Comparison of ENCODE assay signal across 14 cellular contexts in genomic region chr1:167500283-167500860, GRCh38. TPM values are rescaled to one million over a fixed set of nuclear protein-coding genes. Genes with fewer than 3 reads are reported as not detected.
DNase-seq lines count a peak whose midpoint lies in the region; ATAC-seq, FAIRE-seq and TF ChIP-seq lines count a peak whose summit lies in the region.
"Had no signal": no experiment of that assay in that cellular context is flagged by ENCODE, and none has a peak within 500 bp of the region (broad histone marks: within the 10 kb centered on the region; RNA-seq: fewer than 3 reads in every experiment).

No MANE protein-coding gene starts in this region.

- peaks cover 78 to 100% (median 98%) of the 10 kb centered on the region in 7 donors for H3K4me1 Mint-ChIP-seq in naive thymus-derived CD4-positive, alpha-beta T cell

- no peaks in the 10 kb centered on the region for H3K9me2 ChIP-seq in DOHH2 (replicated peaks; ENCODE audit: control insufficient read depth, low read length)
- H3K9me2 ChIP-seq in SU-DHL-6 (replicated peaks; ENCODE audit: insufficient read depth, low read length): no peaks in the 10 kb centered on the region

- peak overlapping the region; percentile 58 for H2AFZ ChIP-seq in SU-DHL-6 (ENCODE audit: low read depth, low read length, severe bottlenecking)

- CTCF ChIA-PET in naive thymus-derived CD4-positive, alpha-beta T cell (lab: Charles Lee): interaction anchor here (0.6 to 1.9 kb wide), 10 partner anchors 8 to 59 kb away, joined by 3 to 8 read pairs (median 4); partner anchors contain the start of gene CD247

- H3K79me2 ChIP-seq in DOHH2 (ENCODE audit: control insufficient read depth, low read length) (no peaks in the 10 kb centered on the region), SU-DHL-6 (ENCODE audit: insufficient read depth, low read length) (no peaks in the 10 kb centered on the region)

- TF ChIP-seq CTCF in DOHH2 (IDR thresholded peaks at IDR 0.05; ENCODE audit: low read depth, low read length, poor library complexity, severe bottlenecking) (no peak), SU-DHL-6 (IDR thresholded peaks at IDR 0.05; ENCODE audit: insufficient read depth, low read length, poor library complexity, severe bottlenecking) (no peak)

- peak; percentile 35 for ATAC-seq in naive thymus-derived CD4-positive, alpha-beta T cell
- ATAC-seq in HG02852 (IDR thresholded peaks at IDR 0.05; ENCODE audit: unreplicated experiment) (no peak), HG02763 (IDR thresholded peaks at IDR 0.05; ENCODE audit: unreplicated experiment) (no peak)
- ATAC-seq: K562 had no signal

- intact Hi-C loops in naive thymus-derived CD4-positive, alpha-beta T cell (cut with micrococcal nuclease): loop anchor here in 1 of 2 donors (1.0 kb wide), 1 partner anchor 10 kb away; no protein-coding TSS in a partner anchor

- H3K4me1 ChIP-seq in DOHH2 (ENCODE audit: control insufficient read depth, low read length): peaks cover 47% of the 10 kb centered on the region
- H3K4me1 ChIP-seq in naive thymus-derived CD4-positive, alpha-beta T cell (ENCODE audit: control insufficient read depth in 2 of 2, insufficient read depth in 2 of 2, low read length in 2 of 2): peaks cover 48 to 96% of the 10 kb centered on the region in 2 donors

- peak overlapping the region; percentile 50 for H3K4me3 ChIP-seq in DOHH2 (ENCODE audit: low read length)
- H3K4me3 ChIP-seq in SU-DHL-6 (ENCODE audit: insufficient read depth, low read length, poor library complexity, severe bottlenecking): peak overlapping the region; percentile 6
- no peak overlapping the region for H3K4me3 ChIP-seq in naive thymus-derived CD4-positive, alpha-beta T cell (ENCODE audit: low read length)
- H3K4me3 ChIP-seq: K562 had no signal

- FAIRE-seq in GM19239 (lab: Jason Lieb, UNC) (peak; percentile 85), urothelium cell line (lab: Jason Lieb, UNC) (no peak)
- FAIRE-seq: K562 had no signal

- peak overlapping the region; percentile 77 to 100 (median 94) for H3K27ac Mint-ChIP-seq in naive thymus-derived CD4-positive, alpha-beta T cell
- H3K27ac Mint-ChIP-seq: HFFc6 had no signal

- H3K4me2 ChIP-seq in DOHH2 (ENCODE audit: low read length): peak overlapping the region; percentile 68
- peak overlapping the region; percentile 62 for H3K4me2 ChIP-seq in SU-DHL-6 (ENCODE audit: low read depth, low read length, poor library complexity, severe bottlenecking)

- peak overlapping the region; percentile 14; the same call in 1 of the 2 replicates for H3K9ac ChIP-seq in SU-DHL-6 (ENCODE audit: low read length)

- H3K9me3 ChIP-seq in DOHH2 (ENCODE audit: control insufficient read depth, insufficient read depth, low read length) (peaks cover 4% of the 10 kb centered on the region; the same call in 1 of the 2 replicates), SU-DHL-6 (ENCODE audit: insufficient read depth, low read length) (no peaks in the 10 kb centered on the region)
- no peaks in the 10 kb centered on the region for H3K9me3 ChIP-seq in naive thymus-derived CD4-positive, alpha-beta T cell (ENCODE audit: control insufficient read depth in 2 of 3, low read length in 3 of 3)

- peaks cover 5 to 64% (median 33%) of the 10 kb centered on the region in 5 donors for H3K36me3 Mint-ChIP-seq in naive thymus-derived CD4-positive, alpha-beta T cell

- POLR2A ChIA-PET in naive thymus-derived CD4-positive, alpha-beta T cell (lab: Charles Lee): interaction anchor here (0.6 to 11.8 kb wide), 14 partner anchors 7 to 393 kb away, joined by 3 to 181 read pairs (median 5); partner anchors contain the start of gene CD247

- H3K27me3 Mint-ChIP-seq in naive thymus-derived CD4-positive, alpha-beta T cell: no peaks in the 10 kb centered on the region

- H3K36me3 ChIP-seq in DOHH2 (ENCODE audit: control insufficient read depth, low read length) (peaks cover 7% of the 10 kb centered on the region), SU-DHL-6 (ENCODE audit: low read length) (no peaks in the 10 kb centered on the region)
- peaks cover 0 to 56% (median 15%) of the 10 kb centered on the region in 3 experiments for H3K36me3 ChIP-seq in naive thymus-derived CD4-positive, alpha-beta T cell (ENCODE audit: control insufficient read depth in 2 of 3, insufficient read depth in 3 of 3, low read length in 3 of 3)
- H3K36me3 ChIP-seq: brain microvascular endothelial cell had no signal

- no peaks in the 10 kb centered on the region for H3K27me3 ChIP-seq in DOHH2 (ENCODE audit: control insufficient read depth, low read length)
- H3K27me3 ChIP-seq in SU-DHL-6 (ENCODE audit: low read length): no peaks in the 10 kb centered on the region
- no peaks in the 10 kb centered on the region for H3K27me3 ChIP-seq in naive thymus-derived CD4-positive, alpha-beta T cell (ENCODE audit: control insufficient read depth in 2 of 2, insufficient read depth in 2 of 2, low read length in 2 of 2)

- H3K27ac ChIP-seq in DOHH2 (ENCODE audit: low read depth, low read length) (peak overlapping the region; percentile 81), SU-DHL-6 (ENCODE audit: low read depth, low read length) (peak overlapping the region; percentile 56)
- peak overlapping the region; percentile 96 for H3K27ac ChIP-seq in naive thymus-derived CD4-positive, alpha-beta T cell (ENCODE audit: low read depth, low read length)
- H3K27ac ChIP-seq: brain microvascular endothelial cell had no signal

- DNase-seq in GM19239 (ENCODE audit: insufficient read length, low spot score) (no peak), urothelium cell line (ENCODE audit: low spot score) (no peak)
- peak in 1 of 9 donors; percentile 49 for DNase-seq in naive thymus-derived CD4-positive, alpha-beta T cell
- DNase-seq: brain microvascular endothelial cell, COR-L47, HFFc6, OCI-M1, substantia nigra had no signal

- H3K4me3 Mint-ChIP-seq in naive thymus-derived CD4-positive, alpha-beta T cell: peak overlapping the region; percentile 32 to 88 (median 76)
- H3K4me3 Mint-ChIP-seq: HFFc6 had no signal

- H3F3A ChIP-seq in DOHH2 (ENCODE audit: control insufficient read depth, insufficient read depth) (peaks cover 10% of the 10 kb centered on the region), SU-DHL-6 (ENCODE audit: insufficient read depth) (no peaks in the 10 kb centered on the region)

- no peaks in the 10 kb centered on the region for H3K9me3 Mint-ChIP-seq in naive thymus-derived CD4-positive, alpha-beta T cell
- H3K9me3 Mint-ChIP-seq: HFFc6 had no signal

- H4K20me1 ChIP-seq in DOHH2 (ENCODE audit: control insufficient read depth, insufficient read depth, low read depth, low read length) (no peaks in the 10 kb centered on the region), SU-DHL-6 (ENCODE audit: low read depth, low read length) (no peaks in the 10 kb centered on the region)

RNA-seq across cellular contexts. Expression of gene CD247, which starts 18.0 kb away (rescaled TPM):
- 100 to 1,000 TPM; 246 to 476 (median 336) TPM for total RNA-seq in naive thymus-derived CD4-positive, alpha-beta T cell
- polyA plus RNA-seq in naive thymus-derived CD4-positive, alpha-beta T cell: 100 to 1,000 TPM; 352 to 437 TPM
- total RNA-seq: HFFc6, myocyte had no signal

RNA-seq across cellular contexts. Expression of gene CREG1, which starts 53.2 kb away (rescaled TPM):
- 10 to 100 TPM; 10.6 to 33.4 (median 23.1) TPM for total RNA-seq in naive thymus-derived CD4-positive, alpha-beta T cell
- polyA plus RNA-seq in naive thymus-derived CD4-positive, alpha-beta T cell: 10 to 100 TPM; 31.9 to 40.6 TPM
